In the genomic region with DNA sequence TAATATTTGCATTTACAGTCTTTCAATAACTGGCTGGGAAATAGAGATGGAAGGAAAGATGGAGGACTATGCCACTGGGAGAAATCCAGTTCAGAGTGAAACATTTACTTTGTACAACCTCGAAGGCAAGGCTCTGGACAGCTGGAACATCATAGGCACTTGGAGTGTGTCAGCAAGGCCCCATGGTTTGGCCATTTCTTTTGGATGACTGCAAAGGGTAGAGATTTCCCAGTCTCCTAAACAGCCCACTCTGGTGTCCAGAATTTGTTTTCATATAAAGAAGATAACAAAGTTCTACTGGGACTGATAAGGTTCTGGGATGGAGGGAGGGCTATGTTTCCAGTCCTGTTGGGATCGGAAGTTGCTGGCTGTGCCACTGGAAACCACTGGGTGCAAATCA, we compare ENCODE assay signal across 25 cellular contexts. TPM values are rescaled to one million over a fixed set of nuclear protein-coding genes. Genes with fewer than 3 reads are reported as not detected.
"Had no signal": no experiment of that assay in that cellular context is flagged by ENCODE, and none has a peak within 500 bp of the region (broad histone marks: within the 10 kb centered on the region; RNA-seq: fewer than 3 reads in every experiment).

No MANE protein-coding gene starts in this region.

- H3K4me2 ChIP-seq: KMS-11 had no signal

- ATAC-seq: K562, Panc1, PC-3 had no signal

- H3K4me1 ChIP-seq: SJSA1 had no signal

- H3K27ac Mint-ChIP-seq: IgD-negative memory B cell had no signal

- H3K9me3 ChIP-seq: SJSA1 had no signal

- H3K27ac ChIP-seq: HL-60, KMS-11, RWPE1, SJSA1, SK-N-MC had no signal

- H3K36me3 ChIP-seq: SJSA1 had no signal

- H3K4me3 ChIP-seq: K562, SJSA1, SK-N-MC had no signal

- DNase-seq: Kasumi-1, MM.1S, NCI-H1092 treated with DMSO at 0.1 percent for 48 hours, NCI-H1436, NCI-H187, NCI-H2029, NCI-H2081 treated with DMSO at 0.1 percent for 48 hours, NCI-H2171, NCI-H226, NCI-H446, NCI-H510A, NCI-H524 treated with DMSO at 0.1 percent for 48 hours, NCI-H69, NCI-H774, PC-3, SIG-M5 had no signal

- H3K9ac ChIP-seq: KMS-11 had no signal

RNA-seq across cellular contexts. Expression of gene KCND3, which starts 16.3 kb away (rescaled TPM):
- total RNA-seq: K562, M059J, PC-3, SJSA1 had no signal
- polyA plus RNA-seq: IgD-negative memory B cell, K562 had no signal
